Comparison of ENCODE assay signal across 1 cellular context in the genomic region with DNA sequence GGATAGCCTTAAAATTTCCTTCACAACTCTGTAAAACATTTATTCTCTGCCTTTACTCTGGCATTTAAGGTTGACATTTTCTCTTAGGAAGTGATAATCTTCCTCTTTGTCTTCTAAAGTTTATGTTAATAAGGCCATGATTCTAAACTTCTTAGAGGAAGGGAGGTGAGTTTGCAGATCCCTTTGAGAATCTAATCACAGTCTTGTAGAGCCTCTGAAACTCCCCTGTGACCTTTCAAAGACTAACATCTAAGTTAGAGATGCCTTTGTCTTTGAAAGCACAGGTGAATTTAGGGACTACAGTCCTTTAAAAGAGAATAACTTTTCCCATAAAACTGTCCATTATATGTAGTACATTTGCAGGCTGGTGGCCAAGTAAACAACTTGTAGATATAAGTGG.
TF ChIP-seq lines count a peak whose summit lies in the region.

No MANE protein-coding gene starts in this region.

TF ChIP-seq in GM23338, 12 proteins besides CTCF, POLR2A, EP300 and RAD21 (continued from another document):
- TF ChIP-seq, protein P1, sequence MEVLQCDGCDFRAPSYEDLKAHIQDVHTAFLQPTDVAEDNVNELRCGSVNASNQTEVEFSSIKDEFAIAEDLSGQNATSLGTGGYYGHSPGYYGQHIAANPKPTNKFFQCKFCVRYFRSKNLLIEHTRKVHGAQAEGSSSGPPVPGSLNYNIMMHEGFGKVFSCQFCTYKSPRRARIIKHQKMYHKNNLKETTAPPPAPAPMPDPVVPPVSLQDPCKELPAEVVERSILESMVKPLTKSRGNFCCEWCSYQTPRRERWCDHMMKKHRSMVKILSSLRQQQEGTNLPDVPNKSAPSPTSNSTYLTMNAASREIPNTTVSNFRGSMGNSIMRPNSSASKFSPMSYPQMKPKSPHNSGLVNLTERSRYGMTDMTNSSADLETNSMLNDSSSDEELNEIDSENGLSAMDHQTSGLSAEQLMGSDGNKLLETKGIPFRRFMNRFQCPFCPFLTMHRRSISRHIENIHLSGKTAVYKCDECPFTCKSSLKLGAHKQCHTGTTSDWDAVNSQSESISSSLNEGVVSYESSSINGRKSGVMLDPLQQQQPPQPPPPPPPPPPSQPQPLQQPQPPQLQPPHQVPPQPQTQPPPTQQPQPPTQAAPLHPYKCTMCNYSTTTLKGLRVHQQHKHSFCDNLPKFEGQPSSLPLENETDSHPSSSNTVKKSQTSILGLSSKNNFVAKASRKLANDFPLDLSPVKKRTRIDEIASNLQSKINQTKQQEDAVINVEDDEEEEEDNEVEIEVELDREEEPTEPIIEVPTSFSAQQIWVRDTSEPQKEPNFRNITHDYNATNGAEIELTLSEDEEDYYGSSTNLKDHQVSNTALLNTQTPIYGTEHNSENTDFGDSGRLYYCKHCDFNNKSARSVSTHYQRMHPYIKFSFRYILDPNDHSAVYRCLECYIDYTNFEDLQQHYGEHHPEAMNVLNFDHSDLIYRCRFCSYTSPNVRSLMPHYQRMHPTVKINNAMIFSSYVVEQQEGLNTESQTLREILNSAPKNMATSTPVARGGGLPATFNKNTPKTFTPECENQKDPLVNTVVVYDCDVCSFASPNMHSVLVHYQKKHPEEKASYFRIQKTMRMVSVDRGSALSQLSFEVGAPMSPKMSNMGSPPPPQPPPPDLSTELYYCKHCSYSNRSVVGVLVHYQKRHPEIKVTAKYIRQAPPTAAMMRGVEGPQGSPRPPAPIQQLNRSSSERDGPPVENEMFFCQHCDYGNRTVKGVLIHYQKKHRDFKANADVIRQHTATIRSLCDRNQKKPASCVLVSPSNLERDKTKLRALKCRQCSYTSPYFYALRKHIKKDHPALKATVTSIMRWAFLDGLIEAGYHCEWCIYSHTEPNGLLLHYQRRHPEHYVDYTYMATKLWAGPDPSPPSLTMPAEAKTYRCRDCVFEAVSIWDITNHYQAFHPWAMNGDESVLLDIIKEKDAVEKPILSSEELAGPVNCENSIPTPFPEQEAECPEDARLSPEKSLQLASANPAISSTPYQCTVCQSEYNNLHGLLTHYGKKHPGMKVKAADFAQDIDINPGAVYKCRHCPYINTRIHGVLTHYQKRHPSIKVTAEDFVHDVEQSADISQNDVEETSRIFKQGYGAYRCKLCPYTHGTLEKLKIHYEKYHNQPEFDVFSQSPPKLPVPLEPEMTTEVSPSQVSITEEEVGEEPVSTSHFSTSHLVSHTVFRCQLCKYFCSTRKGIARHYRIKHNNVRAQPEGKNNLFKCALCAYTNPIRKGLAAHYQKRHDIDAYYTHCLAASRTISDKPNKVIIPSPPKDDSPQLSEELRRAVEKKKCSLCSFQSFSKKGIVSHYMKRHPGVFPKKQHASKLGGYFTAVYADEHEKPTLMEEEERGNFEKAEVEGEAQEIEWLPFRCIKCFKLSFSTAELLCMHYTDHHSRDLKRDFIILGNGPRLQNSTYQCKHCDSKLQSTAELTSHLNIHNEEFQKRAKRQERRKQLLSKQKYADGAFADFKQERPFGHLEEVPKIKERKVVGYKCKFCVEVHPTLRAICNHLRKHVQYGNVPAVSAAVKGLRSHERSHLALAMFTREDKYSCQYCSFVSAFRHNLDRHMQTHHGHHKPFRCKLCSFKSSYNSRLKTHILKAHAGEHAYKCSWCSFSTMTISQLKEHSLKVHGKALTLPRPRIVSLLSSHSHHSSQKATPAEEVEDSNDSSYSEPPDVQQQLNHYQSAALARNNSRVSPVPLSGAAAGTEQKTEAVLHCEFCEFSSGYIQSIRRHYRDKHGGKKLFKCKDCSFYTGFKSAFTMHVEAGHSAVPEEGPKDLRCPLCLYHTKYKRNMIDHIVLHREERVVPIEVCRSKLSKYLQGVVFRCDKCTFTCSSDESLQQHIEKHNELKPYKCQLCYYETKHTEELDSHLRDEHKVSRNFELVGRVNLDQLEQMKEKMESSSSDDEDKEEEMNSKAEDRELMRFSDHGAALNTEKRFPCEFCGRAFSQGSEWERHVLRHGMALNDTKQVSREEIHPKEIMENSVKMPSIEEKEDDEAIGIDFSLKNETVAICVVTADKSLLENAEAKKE (CRISPR knock-in tag; IDR thresholded peaks at IDR 0.05), result 0 out of 2 replicates have a peak, but pooled peaks have one; percentile 44
- TF ChIP-seq NANOG (IDR thresholded peaks at IDR 0.05; ENCODE audit: borderline replicate concordance) (peak; percentile 73), JUNB (IDR thresholded peaks at IDR 0.05; ENCODE audit: unreplicated experiment) (no peak), POLR2AphosphoS5 (IDR thresholded peaks at IDR 0.05; ENCODE audit: low read depth) (peak; percentile 61), ZNF331 (CRISPR knock-in tag; IDR thresholded peaks at IDR 0.05; ENCODE audit: low read depth) (no peak)
